Comparison of ENCODE assay signal across 20 cellular contexts in genomic region chr20:35904982-35905663, GRCh38.
"Had no signal": no experiment of that assay in that cellular context is flagged by ENCODE, and none has a peak within 500 bp of the region (broad histone marks: within the 10 kb centered on the region; RNA-seq: fewer than 3 reads in every experiment).

No MANE protein-coding gene starts in this region.

- DNase-seq: cortex of kidney; dorsolateral prefrontal cortex; effector CD8-positive, alpha-beta T cell; gastrocnemius medialis; islet precursor cell; mammary epithelial cell; mucosa of descending colon; naive thymus-derived CD8-positive, alpha-beta T cell; psoas muscle; retina; sigmoid colon; stimulated activated CD4-positive, alpha-beta T cell treated with anti-CD3 and anti-CD28 coated beads, Interleukin-2, amount 100 ng/mL, for 24 hours; stimulated activated CD4-positive, alpha-beta T cell treated with anti-CD3 and anti-CD28 coated beads, Interleukin-4, amount 100 ng/mL, for 4 hours; stimulated activated naive B cell treated with anti-CD40 and anti-IgM and Interleukin-4, amounts not matched to agents 10 μg/mL and 1 μg/mL and 100 μg/mL, for 72 hours had no signal

- H3K27ac ChIP-seq: dorsolateral prefrontal cortex, epithelial cell of prostate, esophagus muscularis mucosa, neutrophil, psoas muscle, sigmoid colon, skin epidermis had no signal

- ATAC-seq: gastrocnemius medialis; left lobe of liver; mucosa of descending colon; naive thymus-derived CD8-positive, alpha-beta T cell; psoas muscle; stimulated activated naive B cell treated with anti-CD40 and anti-IgM and Interleukin-4, amounts not matched to agents 10 μg/mL and 1 μg/mL and 100 μg/mL, for 72 hours had no signal

- H3K4me3 Mint-ChIP-seq: stimulated activated naive B cell treated with anti-CD40 and anti-IgM and Interleukin-4, amounts not matched to agents 10 μg/mL and 1 μg/mL and 100 μg/mL, for 72 hours; type B pancreatic cell had no signal

- H3K9me3 ChIP-seq: esophagus muscularis mucosa, gastrocnemius medialis, mucosa of descending colon, neutrophil, psoas muscle, sigmoid colon had no signal

- H3K27me3 Mint-ChIP-seq: naive thymus-derived CD8-positive, alpha-beta T cell; stimulated activated naive B cell treated with anti-CD40 and anti-IgM and Interleukin-4, amounts not matched to agents 10 μg/mL and 1 μg/mL and 100 μg/mL, for 72 hours; type B pancreatic cell had no signal

- H3K27ac Mint-ChIP-seq: stimulated activated naive B cell treated with anti-CD40 and anti-IgM and Interleukin-4, amounts not matched to agents 10 μg/mL and 1 μg/mL and 100 μg/mL, for 72 hours; type B pancreatic cell had no signal

- H3K9me3 Mint-ChIP-seq: naive thymus-derived CD8-positive, alpha-beta T cell; stimulated activated naive B cell treated with anti-CD40 and anti-IgM and Interleukin-4, amounts not matched to agents 10 μg/mL and 1 μg/mL and 100 μg/mL, for 72 hours; type B pancreatic cell had no signal

- H3K27me3 ChIP-seq: dorsolateral prefrontal cortex, esophagus muscularis mucosa, gastrocnemius medialis, neutrophil, sigmoid colon had no signal

- H3K4me1 ChIP-seq: sigmoid colon had no signal

- H3K4me3 ChIP-seq: dorsolateral prefrontal cortex, esophagus muscularis mucosa, gastrocnemius medialis, mucosa of descending colon, psoas muscle, sigmoid colon, skin epidermis had no signal
